Comparison of ENCODE assay signal across 8 cellular contexts in the genomic region with DNA sequence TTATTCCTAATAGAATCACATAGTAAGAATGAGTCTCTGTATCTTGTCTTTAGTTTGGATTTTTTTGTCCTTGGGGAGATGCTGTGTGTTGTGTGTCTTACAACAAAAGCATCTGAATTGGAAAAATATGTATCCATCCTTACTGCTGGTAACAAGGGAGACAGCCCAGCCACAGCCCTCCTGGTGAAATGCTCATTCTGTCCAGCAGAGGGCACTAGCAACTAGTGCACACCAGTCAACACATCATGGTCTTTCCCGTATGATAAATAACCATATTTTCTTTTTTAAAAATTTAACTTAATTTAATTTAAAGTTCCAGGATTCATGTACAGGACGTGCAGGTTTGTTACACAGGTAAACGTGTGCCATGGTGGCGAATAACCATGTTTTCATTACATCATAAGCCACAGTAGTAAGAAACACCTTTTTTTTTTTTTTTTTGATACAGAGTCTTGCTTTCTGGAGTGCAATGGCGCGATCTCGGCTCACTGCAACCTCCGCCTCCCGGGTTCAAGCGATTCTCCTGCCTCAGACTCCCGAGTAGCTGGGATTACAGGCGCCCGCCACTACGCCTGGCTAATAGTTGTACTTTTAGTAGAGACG.
A peak's percentile ranks its signal among the peaks of the same experiment; 100 is the strongest.
DNase-seq lines count a peak whose midpoint lies in the region; ATAC-seq, FAIRE-seq and TF ChIP-seq lines count a peak whose summit lies in the region.

No MANE protein-coding gene starts in this region.

- no peaks in the 10 kb centered on the region for H4K20me1 ChIP-seq in astrocyte (ENCODE audit: insufficient read depth, low read length)

- no peaks in the 10 kb centered on the region for H3K27me3 ChIP-seq in astrocyte (ENCODE audit: insufficient read depth, low read length)
- no peaks in the 10 kb centered on the region for H3K27me3 ChIP-seq in skeletal muscle satellite cell (ENCODE audit: control insufficient read depth, insufficient read depth, low read length)

- H2AFZ ChIP-seq in astrocyte (ENCODE audit: low read depth, low read length): no peak overlapping the region

- no peaks in the 10 kb centered on the region for H3K36me3 Mint-ChIP-seq in T-helper 2 cell treated with Interferon-gamma antibody and Interleukin-4, amounts not matched to agents 5 μg/mL and 100 μg/mL, for 36 hours (ENCODE audit: low read depth)
- no peaks in the 10 kb centered on the region for H3K36me3 Mint-ChIP-seq in astrocyte (ENCODE audit: low read depth, unreplicated experiment)

- H3K4me2 ChIP-seq in astrocyte (ENCODE audit: low read length) (no peak overlapping the region), skeletal muscle satellite cell (ENCODE audit: low read length) (peak overlapping the region; percentile 59)

- no peaks in the 10 kb centered on the region for H3K79me2 ChIP-seq in astrocyte (ENCODE audit: insufficient read depth, low read length)

- no peak overlapping the region for H3K4me3 Mint-ChIP-seq in T-helper 2 cell treated with Interferon-gamma antibody and Interleukin-4, amounts not matched to agents 5 μg/mL and 100 μg/mL, for 36 hours
- H3K4me3 Mint-ChIP-seq in astrocyte (ENCODE audit: unreplicated experiment): no peak overlapping the region

- H3K27me3 Mint-ChIP-seq in T-helper 2 cell treated with Interferon-gamma antibody and Interleukin-4, amounts not matched to agents 5 μg/mL and 100 μg/mL, for 36 hours (ENCODE audit: low read depth): peaks cover 4% of the 10 kb centered on the region
- no peaks in the 10 kb centered on the region for H3K27me3 Mint-ChIP-seq in astrocyte (ENCODE audit: low read depth, unreplicated experiment)

- H3K9ac ChIP-seq in astrocyte (ENCODE audit: low read length) (no peak overlapping the region), skeletal muscle satellite cell (ENCODE audit: low read depth, low read length) (no peak overlapping the region)

- DNase-seq in NCI-H510A treated with DMSO at 0.1 percent for 48 hours (lab: John Stamatoyannopoulos, UW) (peak; percentile 76), NCI-H510A (lab: John Stamatoyannopoulos, UW) (no peak), NCI-H1105 treated with DMSO at 0.1 percent for 48 hours (lab: John Stamatoyannopoulos, UW) (peak; percentile 81), astrocyte (ENCODE audit: low read depth) (peak; percentile 39), hippocampal formation (lab: John Stamatoyannopoulos, UW) (peak; percentile 46 to 69)
- DNase-seq in T-helper 2 cell treated with Interferon-gamma antibody and Interleukin-4, amounts not matched to agents 5 μg/mL and 100 μg/mL, for 36 hours (ENCODE audit: low spot score): peak; percentile 50

- FAIRE-seq in astrocyte (lab: Jason Lieb, UNC): peak; percentile 79

- H3K4me1 ChIP-seq in astrocyte (ENCODE audit: insufficient read depth, low read length) (no peaks in the 10 kb centered on the region), skeletal muscle satellite cell (ENCODE audit: control insufficient read depth, insufficient read depth, low read length) (peaks cover 11% of the 10 kb centered on the region)

- no peaks in the 10 kb centered on the region for H3K36me3 ChIP-seq in astrocyte (ENCODE audit: insufficient read depth, low read length)
- no peaks in the 10 kb centered on the region for H3K36me3 ChIP-seq in skeletal muscle satellite cell (ENCODE audit: insufficient read depth, low read length)

- no peak overlapping the region for H3K4me3 ChIP-seq in astrocyte (ENCODE audit: insufficient read depth, low read depth, low read length)
- no peak overlapping the region for H3K4me3 ChIP-seq in skeletal muscle satellite cell (ENCODE audit: low read length)

- H3K4me1 Mint-ChIP-seq in T-helper 2 cell treated with Interferon-gamma antibody and Interleukin-4, amounts not matched to agents 5 μg/mL and 100 μg/mL, for 36 hours (ENCODE audit: low read depth): no peaks in the 10 kb centered on the region
- peaks cover 8% of the 10 kb centered on the region for H3K4me1 Mint-ChIP-seq in astrocyte (ENCODE audit: low read depth, unreplicated experiment)

- H3K27ac Mint-ChIP-seq in T-helper 2 cell treated with Interferon-gamma antibody and Interleukin-4, amounts not matched to agents 5 μg/mL and 100 μg/mL, for 36 hours: no peak overlapping the region
- H3K27ac Mint-ChIP-seq in astrocyte (ENCODE audit: unreplicated experiment): no peak overlapping the region

- no peak overlapping the region for H3K27ac ChIP-seq in astrocyte (ENCODE audit: low read depth, low read length)

- ATAC-seq in HG02642 (IDR thresholded peaks at IDR 0.05; ENCODE audit: poor library complexity, unreplicated experiment): peak; percentile 92

- H3K9me3 Mint-ChIP-seq in T-helper 2 cell treated with Interferon-gamma antibody and Interleukin-4, amounts not matched to agents 5 μg/mL and 100 μg/mL, for 36 hours: no peaks in the 10 kb centered on the region
- H3K9me3 Mint-ChIP-seq in astrocyte (ENCODE audit: unreplicated experiment): peaks cover under 1% of the 10 kb centered on the region

- H3K9me3 ChIP-seq in astrocyte (ENCODE audit: insufficient read depth, low read depth, low read length) (no peaks in the 10 kb centered on the region), skeletal muscle satellite cell (replicated peaks; ENCODE audit: low read length) (no peaks in the 10 kb centered on the region)

- TF ChIP-seq CTCF in astrocyte (IDR thresholded peaks at IDR 0.05; ENCODE audit: insufficient read depth, low read depth, low read length): peak; percentile 93
